In genomic region chr17:1267471-1267947, GRCh38 we compare ENCODE assay signal across 8 cellular contexts. TPM values are rescaled to one million over a fixed set of nuclear protein-coding genes. Genes with fewer than 3 reads are reported as not detected.
DNase-seq lines count a peak whose midpoint lies in the region; TF ChIP-seq lines count a peak whose summit lies in the region.

No MANE protein-coding gene starts in this region.

- H3K9me3 ChIP-seq in Peyer's patch = no peaks in the 10 kb centered on the region

- peak overlapping the region; percentile 9 for H3K27ac Mint-ChIP-seq in neural crest cell (ENCODE audit: unreplicated experiment)

- H3K4me3 Mint-ChIP-seq in neural crest cell = peak overlapping the region; percentile 85

- peaks cover 13% of the 10 kb centered on the region for H3K4me1 Mint-ChIP-seq in neural crest cell

- peak; percentile 19 for DNase-seq in EH (ENCODE audit: low read depth)
- no peak for DNase-seq in Peyer's patch
- no peak for DNase-seq in epithelial cell of prostate (ENCODE audit: low read depth, low spot score)
- DNase-seq in neural crest cell (ENCODE audit: low read depth, low spot score) = no peak
- no peak for DNase-seq in NCI-H1436 (lab: John Stamatoyannopoulos, UW)
- no peak for DNase-seq in globus pallidus (ENCODE audit: low spot score)
- DNase-seq in SKM-1 (lab: John Stamatoyannopoulos, UW; ENCODE audit: unreplicated experiment) = no peak
- no peak for DNase-seq in UCSD-AML1 (lab: John Stamatoyannopoulos, UW; ENCODE audit: unreplicated experiment)

- H3K36me3 Mint-ChIP-seq in neural crest cell (ENCODE audit: low read depth) = no peaks in the 10 kb centered on the region

- no peaks in the 10 kb centered on the region for H3K27me3 Mint-ChIP-seq in neural crest cell (ENCODE audit: low read depth)

- TF ChIP-seq POLR2A in Peyer's patch (IDR thresholded peaks at IDR 0.05) = no peak

- no peaks in the 10 kb centered on the region for H3K9me3 Mint-ChIP-seq in neural crest cell

- no peaks in the 10 kb centered on the region for H3K36me3 ChIP-seq in Peyer's patch

- H3K27me3 ChIP-seq in Peyer's patch = peaks cover 0 to 13% of the 10 kb centered on the region in 2 donors

- H3K27ac ChIP-seq in Peyer's patch (peak overlapping the region; percentile 80 to 92 (median 84)), epithelial cell of prostate (peak overlapping the region; percentile 47)

- H3K4me3 ChIP-seq in Peyer's patch = peak overlapping the region; percentile 69 to 86 (median 70)

- no peak for TF ChIP-seq CTCF in Peyer's patch (IDR thresholded peaks at IDR 0.05)
- no peak for TF ChIP-seq CTCF in neural crest cell (conservative IDR thresholded peaks at IDR 0.05)

- H3K4me1 ChIP-seq in Peyer's patch = peaks cover 0 to 13% (median 0%) of the 10 kb centered on the region in 4 donors

RNA-seq across cellular contexts. Expression of gene BHLHA9, which starts 2.7 kb away (rescaled TPM):
- total RNA-seq in Peyer's patch (not detected), neural crest cell (not detected in 2 replicates)

RNA-seq across cellular contexts. Expression of gene TRARG1, which starts 12.0 kb away (rescaled TPM):
- total RNA-seq in Peyer's patch (under 1 TPM in 2 of 4 donors, not detected in 2; 0.35 to 0.40 TPM), neural crest cell (0.07 and 0.18 TPM in 2 replicates)
